8 cellular contexts compared by ENCODE assay signal in the genomic region with DNA sequence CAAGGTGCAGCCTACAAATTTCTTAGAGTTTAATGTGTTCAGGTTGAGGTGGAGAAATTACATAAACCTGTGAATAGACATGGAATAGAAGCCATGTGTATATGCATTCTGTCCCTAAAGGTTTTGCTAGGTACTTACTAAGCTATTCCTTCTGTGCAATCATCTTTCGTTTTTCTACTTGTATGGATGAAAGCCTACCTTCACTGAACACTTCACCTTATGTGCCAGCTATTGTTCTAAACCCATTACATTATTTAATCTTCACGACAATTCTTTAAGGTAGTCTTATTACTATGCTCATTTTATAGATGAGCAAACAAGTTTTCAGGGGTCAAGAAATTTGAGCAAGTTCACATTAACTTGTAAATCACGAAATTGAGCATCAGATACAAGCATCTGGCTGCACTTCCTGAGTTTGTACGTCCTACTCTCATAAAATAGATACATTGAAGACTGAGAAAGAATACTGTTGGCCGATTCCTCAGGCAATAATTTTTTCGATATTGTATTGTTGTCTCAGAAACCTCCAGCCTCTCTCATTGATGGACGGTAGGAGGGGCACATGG. TPM values are rescaled to one million over a fixed set of nuclear protein-coding genes. Genes with fewer than 3 reads are reported as not detected.
A peak's percentile ranks its signal among the peaks of the same experiment; 100 is the strongest.
DNase-seq lines count a peak whose midpoint lies in the region; ATAC-seq, FAIRE-seq and TF ChIP-seq lines count a peak whose summit lies in the region.

No MANE protein-coding gene starts in this region.

- no peak overlapping the region for H2AK5ac ChIP-seq in H1 (ENCODE audit: low read depth, low read length)

- H3K79me1 ChIP-seq in H1 (ENCODE audit: low read depth, low read length) = no peaks in the 10 kb centered on the region

- no peak overlapping the region for H3K23ac ChIP-seq in H1 (ENCODE audit: insufficient read length)

- no peak for TF ChIP-seq POLR2A in H1 (IDR thresholded peaks at IDR 0.05; ENCODE audit: control extremely low read depth in 1 of 2, low read depth in 2 of 2, low read length in 2 of 2)

- TF ChIP-seq RAD21 in H1 (IDR thresholded peaks at IDR 0.05 in 1 of 2, conservative IDR thresholded peaks at IDR 0.05 in 1 of 2; ENCODE audit: low read depth in 2 of 2, low read length in 2 of 2) = no peak

- H4K91ac ChIP-seq in H1 (replicated peaks; ENCODE audit: insufficient read length, low read length) = no peak overlapping the region

- H3K27me3 ChIP-seq in H1 (replicated peaks in 1 of 4; ENCODE audit: control insufficient read depth in 3 of 4, extremely low read depth in 1 of 4, insufficient read depth in 3 of 4, low read length in 3 of 4) (peaks cover 0 to 1% (median 0%) of the 10 kb centered on the region in 4 experiments; a peak in 1 of 7 replicates), pancreas (no peaks in the 10 kb centered on the region)

- H3K36me3 ChIP-seq in H1 (ENCODE audit: control insufficient read depth in 2 of 4, insufficient read depth in 4 of 4, low read length in 3 of 4) (peaks cover 5 to 31% (median 20%) of the 10 kb centered on the region in 4 experiments; a peak in 7 of 8 replicates), pancreas (peaks cover 0 to 3% (median 3%) of the 10 kb centered on the region in 3 donors)

- H3K18ac ChIP-seq in H1 (ENCODE audit: extremely low read depth, low read length) = peak overlapping the region; percentile 72

- CTCF ChIA-PET in H1 (lab: Charles Lee; ENCODE audit: partially characterized antibody) = no interaction called here

- no peak overlapping the region for H2BK20ac ChIP-seq in H1 (ENCODE audit: low read length)

- ATAC-seq in pancreas = no peak

- no peak for TF ChIP-seq CTCF in H1 (IDR thresholded peaks at IDR 0.05; ENCODE audit: control extremely low read depth in 1 of 3, insufficient read depth in 1 of 3, low read depth in 1 of 3, low read length in 3 of 3)
- no peak for TF ChIP-seq CTCF in pancreas (IDR thresholded peaks at IDR 0.05)

- no peak overlapping the region for H3K56ac ChIP-seq in H1 (replicated peaks; ENCODE audit: insufficient read length, low read depth, low read length)

- H3K4ac ChIP-seq in H1 (replicated peaks; ENCODE audit: insufficient read length, low read depth, low read length) = no peak overlapping the region

- 39% methylated on average over 7 of the region's 7 CpGs; no CpG with 5 or more reads in 1 of the 2 experiments for WGBS in H1 (ENCODE audit: extremely low coverage in 1 of 2, insufficient coverage in 1 of 2, insufficient read length in 1 of 2, insufficient replicate concordance in 2 of 2, low coverage in 1 of 2, low lambda C conversion rate in 2 of 2, missing lambda C conversion rate in 1 of 2), 2 experiments
- whole genome bisulfite sequencing in pancreas, 2 donors = 14 to 15% methylated on average over 7 of the region's 7 CpGs

- H2BK5ac ChIP-seq in H1 (ENCODE audit: low read depth, low read length) = no peak overlapping the region

- H4K8ac ChIP-seq in H1 (ENCODE audit: extremely low read depth, insufficient read depth, low read length) = 0 out of 2 replicates have a peak overlapping the region, but pooled peaks have one; percentile 86

- peak overlapping the region; percentile 63 for H3K4me3 ChIP-seq in GM08714 (ENCODE audit: low read length)
- H3K4me3 ChIP-seq in H1 (ENCODE audit: extremely low read depth in 1 of 4, insufficient read depth in 2 of 4, low read depth in 3 of 4, low read length in 4 of 4) = peak overlapping the region; percentile 33 to 84 (median 42); a peak in 7 of 8 replicates
- peak overlapping the region; percentile 65 to 79 (median 72) for H3K4me3 ChIP-seq in pancreas

- H3K9me3 ChIP-seq in H1 (ENCODE audit: insufficient read depth in 2 of 2, low read depth in 1 of 2, low read length in 1 of 2) (no peaks in the 10 kb centered on the region), pancreas (no peaks in the 10 kb centered on the region)

- H3K27ac ChIP-seq in H1 (ENCODE audit: low read depth, low read length) (peak overlapping the region; percentile 31; the same call in 1 of the 2 replicates), pancreas (peak overlapping the region; percentile 39 to 76 (median 75))

- POLR2A ChIA-PET in H1 (lab: Charles Lee; ENCODE audit: partially characterized antibody) = interaction anchor here (1.0 to 2.8 kb wide), 16 partner anchors 11 to 1089 kb away, joined by 3 to 26 read pairs (median 4); partner anchors contain the start of gene SCAPER

- H2BK15ac ChIP-seq in H1 (ENCODE audit: low read length) = no peak overlapping the region

- no peak overlapping the region for H2BK120ac ChIP-seq in H1 (replicated peaks; ENCODE audit: low read depth, low read length)

- peak overlapping the region; percentile 91 for H4K5ac ChIP-seq in H1 (ENCODE audit: insufficient read length, low read depth, low read length)

- no peaks in the 10 kb centered on the region for H3K23me2 ChIP-seq in H1 (ENCODE audit: low read depth, low read length)

- peak overlapping the region; percentile 5; the same call in 1 of the 2 replicates for H2BK12ac ChIP-seq in H1 (ENCODE audit: low read depth, low read length)

- H3K4me1 ChIP-seq in H1 (replicated peaks in 1 of 4; ENCODE audit: control insufficient read depth in 3 of 4, insufficient read depth in 4 of 4, low read length in 3 of 4) (peaks cover 0 to 3% (median 0%) of the 10 kb centered on the region in 4 experiments; a peak in 2 of 7 replicates), pancreas (peaks cover 0 to 10% (median 7%) of the 10 kb centered on the region in 3 donors)

- peak overlapping the region; percentile 83 for H2AFZ ChIP-seq in H1 (ENCODE audit: low read length)

- intact Hi-C loops in pancreas (cut with DNase I) = no loop called here

- peak overlapping the region; percentile 76 to 78 for H3K4me2 ChIP-seq in H1 (ENCODE audit: insufficient read depth in 1 of 2, low read depth in 2 of 2, low read length in 2 of 2)

- H3K14ac ChIP-seq in H1 (ENCODE audit: insufficient read length) = no peak overlapping the region

- no peak for FAIRE-seq in H1 (lab: Jason Lieb, UNC)
- FAIRE-seq in pancreas (lab: Jason Lieb, UNC) = no peak

- DNase-seq in NCI-H82 (lab: John Stamatoyannopoulos, UW) (peak; percentile 51), H1 (ENCODE audit: low read depth in 1 of 2, low spot score in 2 of 2) (no peak), pancreas (no peak), NOMO-1 treated with DMSO at 0.1 percent for 48 hours (lab: John Stamatoyannopoulos, UW; ENCODE audit: unreplicated experiment) (no peak), NCI-H2107 (lab: John Stamatoyannopoulos, UW) (no peak), NCI-H1694 treated with DMSO at 0.1 percent for 48 hours (lab: John Stamatoyannopoulos, UW) (no peak)
- DNase-seq in effector CD4-positive, alpha-beta T cell = no peak

- H3K9ac ChIP-seq in H1 (replicated peaks in 1 of 4; ENCODE audit: extremely low read depth in 1 of 4, low read depth in 3 of 4, low read length in 3 of 4) = peak overlapping the region; percentile 34 to 91 (median 44); a peak in 6 of 7 replicates

- no peaks in the 10 kb centered on the region for H4K20me1 ChIP-seq in H1 (replicated peaks in 1 of 2; ENCODE audit: control insufficient read depth in 1 of 2, insufficient read depth in 2 of 2, low read length in 2 of 2)

- peaks cover 0 to 28% of the 10 kb centered on the region in 2 experiments; a peak in 2 of 4 replicates for H3K79me2 ChIP-seq in H1 (ENCODE audit: control insufficient read depth in 1 of 2, insufficient read depth in 2 of 2, low read length in 2 of 2)

- TF ChIP-seq EP300 in H1 (IDR thresholded peaks at IDR 0.05; ENCODE audit: borderline replicate concordance in 1 of 2, low read depth in 2 of 2, low read length in 2 of 2) = no peak

TF ChIP-seq in H1, 55 proteins besides CTCF, POLR2A, EP300 and RAD21 (continues in another document):
- TF ChIP-seq KDM1A (IDR thresholded peaks at IDR 0.05; ENCODE audit: borderline replicate concordance, low read length) (no peak), JUN (IDR thresholded peaks at IDR 0.05; ENCODE audit: low read depth, low read length) (no peak), BCL11A (IDR thresholded peaks at IDR 0.05; ENCODE audit: low read depth in 2 of 2, low read length in 2 of 2) (no peak), YY1 (IDR thresholded peaks at IDR 0.05; ENCODE audit: low read depth, low read length) (no peak), USF2 (IDR thresholded peaks at IDR 0.05; ENCODE audit: low read length) (no peak), CTBP2 (IDR thresholded peaks at IDR 0.05; ENCODE audit: borderline replicate concordance, insufficient read depth, insufficient read length, low read length) (no peak), TAF1 (IDR thresholded peaks at IDR 0.05; ENCODE audit: low read depth, low read length) (no peak), CBX5 (IDR thresholded peaks at IDR 0.05; ENCODE audit: low read depth, low read length) (no peak)

RNA-seq across cellular contexts. Expression of gene RCN2, which starts 0.6 kb away (rescaled TPM):
- 125 and 137 TPM in 2 replicates for total RNA-seq in H1 (2021; fragmentation: NEBNext Ultra II Directional; extraction: Animal tissue kit (Norgen Biotek cat#: 25700))
- 33.3 and 65.6 TPM in 2 replicates for polyA plus RNA-seq in H1 (2011; rRNA removed)
- 110 TPM for polyA plus RNA-seq in H1 (2011; cell fraction: cytosol; rRNA removed)
- polyA plus RNA-seq in H1 (2011; cell fraction: nucleus; rRNA removed) = 51.3 TPM
- 66.7 to 117 TPM (median 84.6 TPM) in 4 replicates for polyA plus RNA-seq in H1 (2012, experiment 1 of 2)
- 38.3 TPM for polyA plus RNA-seq in H1 (2012, experiment 2 of 2)
- polyA plus RNA-seq in H1 (2013, experiment 1 of 2) = 154 TPM
- 174 TPM for polyA plus RNA-seq in H1 (2013, experiment 2 of 2)
- 19.2 and 31.9 TPM in 2 replicates for polyA minus RNA-seq in H1 (2011; rRNA and poly(A)+ RNA removed)
- 39.9 TPM for polyA minus RNA-seq in H1 (2011; cell fraction: cytosol; rRNA and poly(A)+ RNA removed)
- polyA minus RNA-seq in H1 (2011; cell fraction: nucleus; rRNA and poly(A)+ RNA removed) = 29.9 TPM
- total RNA-seq in pancreas = 10 to 100 TPM in 3 of 6 donors, 1 to 10 TPM in 3; 7.5 to 22.9 (median 10.9) TPM
- 10 to 100 TPM; 12.5 to 21.3 TPM for polyA plus RNA-seq in pancreas

RNA-seq across cellular contexts. Expression of gene SCAPER, which starts 25.8 kb away (rescaled TPM):
- total RNA-seq in H1 (2021; fragmentation: NEBNext Ultra II Directional; extraction: Animal tissue kit (Norgen Biotek cat#: 25700)) = 6.8 and 6.9 TPM in 2 replicates
- polyA plus RNA-seq in H1 (2011; rRNA removed) (1.4 and 1.6 TPM in 2 replicates), pancreas (10 to 100 TPM in 1 of 2 donors, 1 to 10 TPM in 1; 3.0 to 11.8 TPM)
- polyA plus RNA-seq in H1 (2011; cell fraction: cytosol; rRNA removed) = 1.9 TPM
- polyA plus RNA-seq in H1 (2011; cell fraction: nucleus; rRNA removed) = 2.8 TPM
- 2.9 to 3.5 TPM (median 3.4 TPM) in 4 replicates for polyA plus RNA-seq in H1 (2012, experiment 1 of 2)
- polyA plus RNA-seq in H1 (2012, experiment 2 of 2) = 0.29 TPM
- 3.9 TPM for polyA plus RNA-seq in H1 (2013, experiment 1 of 2)
- 4.4 TPM for polyA plus RNA-seq in H1 (2013, experiment 2 of 2)
- 2.3 and 4.5 TPM in 2 replicates for polyA minus RNA-seq in H1 (2011; rRNA and poly(A)+ RNA removed)
- 3.1 TPM for polyA minus RNA-seq in H1 (2011; cell fraction: cytosol; rRNA and poly(A)+ RNA removed)
- 18.2 TPM for polyA minus RNA-seq in H1 (2011; cell fraction: nucleus; rRNA and poly(A)+ RNA removed)
- total RNA-seq in pancreas = 10 to 100 TPM; 13.2 to 23.8 (median 15.9) TPM
